Comparison of ENCODE assay signal across 1 cellular context in genomic region chr1:31715097-31715872, GRCh38.
TF ChIP-seq lines count a peak whose summit lies in the region.

No MANE protein-coding gene starts in this region.

TF ChIP-seq in HEK293, 187 proteins besides CTCF, POLR2A, EP300 and RAD21 (continued from another document and continues in another):
- TF ChIP-seq, protein P1, sequence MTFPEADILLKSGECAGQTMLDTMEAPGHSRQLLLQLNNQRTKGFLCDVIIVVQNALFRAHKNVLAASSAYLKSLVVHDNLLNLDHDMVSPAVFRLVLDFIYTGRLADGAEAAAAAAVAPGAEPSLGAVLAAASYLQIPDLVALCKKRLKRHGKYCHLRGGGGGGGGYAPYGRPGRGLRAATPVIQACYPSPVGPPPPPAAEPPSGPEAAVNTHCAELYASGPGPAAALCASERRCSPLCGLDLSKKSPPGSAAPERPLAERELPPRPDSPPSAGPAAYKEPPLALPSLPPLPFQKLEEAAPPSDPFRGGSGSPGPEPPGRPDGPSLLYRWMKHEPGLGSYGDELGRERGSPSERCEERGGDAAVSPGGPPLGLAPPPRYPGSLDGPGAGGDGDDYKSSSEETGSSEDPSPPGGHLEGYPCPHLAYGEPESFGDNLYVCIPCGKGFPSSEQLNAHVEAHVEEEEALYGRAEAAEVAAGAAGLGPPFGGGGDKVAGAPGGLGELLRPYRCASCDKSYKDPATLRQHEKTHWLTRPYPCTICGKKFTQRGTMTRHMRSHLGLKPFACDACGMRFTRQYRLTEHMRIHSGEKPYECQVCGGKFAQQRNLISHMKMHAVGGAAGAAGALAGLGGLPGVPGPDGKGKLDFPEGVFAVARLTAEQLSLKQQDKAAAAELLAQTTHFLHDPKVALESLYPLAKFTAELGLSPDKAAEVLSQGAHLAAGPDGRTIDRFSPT (tag by site-specific recombination; IDR thresholded peaks at IDR 0.05): no peak
- TF ChIP-seq ZNF211 (tag by site-specific recombination; IDR thresholded peaks at IDR 0.05; ENCODE audit: low read depth) (no peak), ZNF530 (tag by site-specific recombination; IDR thresholded peaks at IDR 0.05; ENCODE audit: low read depth) (no peak), ZSCAN18 (tag by site-specific recombination; IDR thresholded peaks at IDR 0.05) (no peak), ZNF560 (tag by site-specific recombination; IDR thresholded peaks at IDR 0.05; ENCODE audit: borderline replicate concordance) (no peak), ZNF473 (tag by site-specific recombination; IDR thresholded peaks at IDR 0.05) (no peak), ZNF23 (tag by site-specific recombination; IDR thresholded peaks at IDR 0.05; ENCODE audit: borderline replicate concordance) (no peak), ZFP3 (tag by site-specific recombination; IDR thresholded peaks at IDR 0.05; ENCODE audit: low read depth) (no peak), SP3 (tag by site-specific recombination; IDR thresholded peaks at IDR 0.05) (peak; percentile 63), ZFP37 (tag by site-specific recombination; IDR thresholded peaks at IDR 0.05) (no peak), ZNF600 (tag by site-specific recombination; IDR thresholded peaks at IDR 0.05) (no peak), PATZ1 (tag by site-specific recombination; IDR thresholded peaks at IDR 0.05) (0 out of 2 replicates have a peak, but pooled peaks have one; percentile 14), ZNF791 (tag by site-specific recombination; IDR thresholded peaks at IDR 0.05) (no peak), ZNF433 (tag by site-specific recombination; IDR thresholded peaks at IDR 0.05; ENCODE audit: low read depth) (no peak), ZNF157 (tag by site-specific recombination; IDR thresholded peaks at IDR 0.05) (no peak), ZNF202 (tag by site-specific recombination; IDR thresholded peaks at IDR 0.05; ENCODE audit: borderline replicate concordance) (no peak), EGR2 (tag by site-specific recombination; IDR thresholded peaks at IDR 0.05; ENCODE audit: low read depth) (0 out of 2 replicates have a peak, but pooled peaks have one; percentile 11), ZNF423 (tag by site-specific recombination; IDR thresholded peaks at IDR 0.05) (no peak), ZNF239 (tag by site-specific recombination; IDR thresholded peaks at IDR 0.05) (no peak), ZNF350 (tag by site-specific recombination; IDR thresholded peaks at IDR 0.05) (no peak), IKZF3 (tag by site-specific recombination; IDR thresholded peaks at IDR 0.05) (0 out of 2 replicates have a peak, but pooled peaks have one; percentile 52), ZBTB8A (tag by site-specific recombination; IDR thresholded peaks at IDR 0.05) (no peak), SP7 (tag by site-specific recombination; IDR thresholded peaks at IDR 0.05) (no peak), ZNF677 (tag by site-specific recombination; IDR thresholded peaks at IDR 0.05) (no peak), ZNF658 (tag by site-specific recombination; IDR thresholded peaks at IDR 0.05) (no peak), ZBTB48 (tag by site-specific recombination; IDR thresholded peaks at IDR 0.05) (no peak), ZNF302 (tag by site-specific recombination; IDR thresholded peaks at IDR 0.05; ENCODE audit: low read depth) (no peak), ZNF248 (tag by site-specific recombination; IDR thresholded peaks at IDR 0.05) (no peak), ZSCAN16 (tag by site-specific recombination; IDR thresholded peaks at IDR 0.05) (no peak), ZNF544 (tag by site-specific recombination; IDR thresholded peaks at IDR 0.05) (no peak), KLF16 (tag by site-specific recombination; IDR thresholded peaks at IDR 0.05) (peak; percentile 42; the same call in 1 of the 2 replicates), ZNF837 (tag by site-specific recombination; IDR thresholded peaks at IDR 0.05) (no peak), ZBTB10 (tag by site-specific recombination; IDR thresholded peaks at IDR 0.05) (0 out of 2 replicates have a peak, but pooled peaks have one; percentile 33), ZNF140 (tag by site-specific recombination; IDR thresholded peaks at IDR 0.05) (no peak), ZNF404 (tag by site-specific recombination; IDR thresholded peaks at IDR 0.05) (no peak), ZNF747 (tag by site-specific recombination; IDR thresholded peaks at IDR 0.05) (no peak), HOXA7 (CRISPR knock-in tag; IDR thresholded peaks at IDR 0.05; ENCODE audit: borderline replicate concordance) (no peak), KLF1 (tag by site-specific recombination; IDR thresholded peaks at IDR 0.05) (peak; percentile 41), ZNF76 (tag by site-specific recombination; IDR thresholded peaks at IDR 0.05; ENCODE audit: borderline replicate concordance, low read depth) (no peak)
- TF ChIP-seq, protein P2, sequence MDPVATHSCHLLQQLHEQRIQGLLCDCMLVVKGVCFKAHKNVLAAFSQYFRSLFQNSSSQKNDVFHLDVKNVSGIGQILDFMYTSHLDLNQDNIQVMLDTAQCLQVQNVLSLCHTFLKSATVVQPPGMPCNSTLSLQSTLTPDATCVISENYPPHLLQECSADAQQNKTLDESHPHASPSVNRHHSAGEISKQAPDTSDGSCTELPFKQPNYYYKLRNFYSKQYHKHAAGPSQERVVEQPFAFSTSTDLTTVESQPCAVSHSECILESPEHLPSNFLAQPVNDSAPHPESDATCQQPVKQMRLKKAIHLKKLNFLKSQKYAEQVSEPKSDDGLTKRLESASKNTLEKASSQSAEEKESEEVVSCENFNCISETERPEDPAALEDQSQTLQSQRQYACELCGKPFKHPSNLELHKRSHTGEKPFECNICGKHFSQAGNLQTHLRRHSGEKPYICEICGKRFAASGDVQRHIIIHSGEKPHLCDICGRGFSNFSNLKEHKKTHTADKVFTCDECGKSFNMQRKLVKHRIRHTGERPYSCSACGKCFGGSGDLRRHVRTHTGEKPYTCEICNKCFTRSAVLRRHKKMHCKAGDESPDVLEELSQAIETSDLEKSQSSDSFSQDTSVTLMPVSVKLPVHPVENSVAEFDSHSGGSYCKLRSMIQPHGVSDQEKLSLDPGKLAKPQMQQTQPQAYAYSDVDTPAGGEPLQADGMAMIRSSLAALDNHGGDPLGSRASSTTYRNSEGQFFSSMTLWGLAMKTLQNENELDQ (tag by site-specific recombination; IDR thresholded peaks at IDR 0.05; ENCODE audit: low read depth): no peak
- TF ChIP-seq, protein P3, sequence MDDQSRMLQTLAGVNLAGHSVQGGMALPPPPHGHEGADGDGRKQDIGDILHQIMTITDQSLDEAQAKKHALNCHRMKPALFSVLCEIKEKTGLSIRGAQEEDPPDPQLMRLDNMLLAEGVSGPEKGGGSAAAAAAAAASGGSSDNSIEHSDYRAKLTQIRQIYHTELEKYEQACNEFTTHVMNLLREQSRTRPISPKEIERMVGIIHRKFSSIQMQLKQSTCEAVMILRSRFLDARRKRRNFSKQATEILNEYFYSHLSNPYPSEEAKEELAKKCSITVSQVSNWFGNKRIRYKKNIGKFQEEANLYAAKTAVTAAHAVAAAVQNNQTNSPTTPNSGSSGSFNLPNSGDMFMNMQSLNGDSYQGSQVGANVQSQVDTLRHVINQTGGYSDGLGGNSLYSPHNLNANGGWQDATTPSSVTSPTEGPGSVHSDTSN (CRISPR knock-in tag; IDR thresholded peaks at IDR 0.05): no peak
- TF ChIP-seq, protein P4, sequence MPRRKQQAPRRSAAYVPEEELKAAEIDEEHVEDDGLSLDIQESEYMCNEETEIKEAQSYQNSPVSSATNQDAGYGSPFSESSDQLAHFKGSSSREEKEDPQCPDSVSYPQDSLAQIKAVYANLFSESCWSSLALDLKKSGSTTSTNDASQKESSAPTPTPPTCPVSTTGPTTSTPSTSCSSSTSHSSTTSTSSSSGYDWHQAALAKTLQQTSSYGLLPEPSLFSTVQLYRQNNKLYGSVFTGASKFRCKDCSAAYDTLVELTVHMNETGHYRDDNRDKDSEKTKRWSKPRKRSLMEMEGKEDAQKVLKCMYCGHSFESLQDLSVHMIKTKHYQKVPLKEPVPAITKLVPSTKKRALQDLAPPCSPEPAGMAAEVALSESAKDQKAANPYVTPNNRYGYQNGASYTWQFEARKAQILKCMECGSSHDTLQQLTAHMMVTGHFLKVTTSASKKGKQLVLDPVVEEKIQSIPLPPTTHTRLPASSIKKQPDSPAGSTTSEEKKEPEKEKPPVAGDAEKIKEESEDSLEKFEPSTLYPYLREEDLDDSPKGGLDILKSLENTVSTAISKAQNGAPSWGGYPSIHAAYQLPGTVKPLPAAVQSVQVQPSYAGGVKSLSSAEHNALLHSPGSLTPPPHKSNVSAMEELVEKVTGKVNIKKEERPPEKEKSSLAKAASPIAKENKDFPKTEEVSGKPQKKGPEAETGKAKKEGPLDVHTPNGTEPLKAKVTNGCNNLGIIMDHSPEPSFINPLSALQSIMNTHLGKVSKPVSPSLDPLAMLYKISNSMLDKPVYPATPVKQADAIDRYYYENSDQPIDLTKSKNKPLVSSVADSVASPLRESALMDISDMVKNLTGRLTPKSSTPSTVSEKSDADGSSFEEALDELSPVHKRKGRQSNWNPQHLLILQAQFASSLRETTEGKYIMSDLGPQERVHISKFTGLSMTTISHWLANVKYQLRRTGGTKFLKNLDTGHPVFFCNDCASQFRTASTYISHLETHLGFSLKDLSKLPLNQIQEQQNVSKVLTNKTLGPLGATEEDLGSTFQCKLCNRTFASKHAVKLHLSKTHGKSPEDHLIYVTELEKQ (tag by site-specific recombination; IDR thresholded peaks at IDR 0.05; ENCODE audit: borderline replicate concordance): no peak
- TF ChIP-seq, protein P5, sequence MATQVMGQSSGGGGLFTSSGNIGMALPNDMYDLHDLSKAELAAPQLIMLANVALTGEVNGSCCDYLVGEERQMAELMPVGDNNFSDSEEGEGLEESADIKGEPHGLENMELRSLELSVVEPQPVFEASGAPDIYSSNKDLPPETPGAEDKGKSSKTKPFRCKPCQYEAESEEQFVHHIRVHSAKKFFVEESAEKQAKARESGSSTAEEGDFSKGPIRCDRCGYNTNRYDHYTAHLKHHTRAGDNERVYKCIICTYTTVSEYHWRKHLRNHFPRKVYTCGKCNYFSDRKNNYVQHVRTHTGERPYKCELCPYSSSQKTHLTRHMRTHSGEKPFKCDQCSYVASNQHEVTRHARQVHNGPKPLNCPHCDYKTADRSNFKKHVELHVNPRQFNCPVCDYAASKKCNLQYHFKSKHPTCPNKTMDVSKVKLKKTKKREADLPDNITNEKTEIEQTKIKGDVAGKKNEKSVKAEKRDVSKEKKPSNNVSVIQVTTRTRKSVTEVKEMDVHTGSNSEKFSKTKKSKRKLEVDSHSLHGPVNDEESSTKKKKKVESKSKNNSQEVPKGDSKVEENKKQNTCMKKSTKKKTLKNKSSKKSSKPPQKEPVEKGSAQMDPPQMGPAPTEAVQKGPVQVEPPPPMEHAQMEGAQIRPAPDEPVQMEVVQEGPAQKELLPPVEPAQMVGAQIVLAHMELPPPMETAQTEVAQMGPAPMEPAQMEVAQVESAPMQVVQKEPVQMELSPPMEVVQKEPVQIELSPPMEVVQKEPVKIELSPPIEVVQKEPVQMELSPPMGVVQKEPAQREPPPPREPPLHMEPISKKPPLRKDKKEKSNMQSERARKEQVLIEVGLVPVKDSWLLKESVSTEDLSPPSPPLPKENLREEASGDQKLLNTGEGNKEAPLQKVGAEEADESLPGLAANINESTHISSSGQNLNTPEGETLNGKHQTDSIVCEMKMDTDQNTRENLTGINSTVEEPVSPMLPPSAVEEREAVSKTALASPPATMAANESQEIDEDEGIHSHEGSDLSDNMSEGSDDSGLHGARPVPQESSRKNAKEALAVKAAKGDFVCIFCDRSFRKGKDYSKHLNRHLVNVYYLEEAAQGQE (tag by site-specific recombination; IDR thresholded peaks at IDR 0.05): no peak
